In genomic region chr3:77887611-77888010, GRCh38 we compare ENCODE assay signal across 21 cellular contexts.
"Had no signal": no experiment of that assay in that cellular context is flagged by ENCODE, and none has a peak within 500 bp of the region (broad histone marks: within the 10 kb centered on the region; RNA-seq: fewer than 3 reads in every experiment).

No MANE protein-coding gene starts in this region.

- H3K27ac ChIP-seq: breast epithelium, dorsolateral prefrontal cortex, skin epidermis, upper lobe of left lung had no signal

- H3K4me3 ChIP-seq: breast epithelium, dorsolateral prefrontal cortex, skin epidermis, upper lobe of left lung had no signal

- ATAC-seq: left ventricle myocardium superior, natural killer cell had no signal

- H3K36me3 ChIP-seq: breast epithelium, upper lobe of left lung had no signal

- H3K27ac Mint-ChIP-seq: activated CD4-positive, alpha-beta T cell treated with anti-CD3 and anti-CD28 coated beads, Interleukin-2, amount 10 ng/mL, durations not matched to agents 7 days and 5 days; activated naive CD8-positive, alpha-beta T cell treated with anti-CD3 and anti-CD28 coated beads for 36 hours; memory B cell; natural killer cell had no signal

- H3K36me3 Mint-ChIP-seq: activated naive CD8-positive, alpha-beta T cell treated with anti-CD3 and anti-CD28 coated beads for 36 hours; memory B cell; natural killer cell had no signal

- H3K4me3 Mint-ChIP-seq: activated CD4-positive, alpha-beta T cell treated with anti-CD3 and anti-CD28 coated beads, Interleukin-2, amount 10 ng/mL, durations not matched to agents 7 days and 5 days; activated naive CD8-positive, alpha-beta T cell treated with anti-CD3 and anti-CD28 coated beads for 36 hours; memory B cell; natural killer cell had no signal

- DNase-seq: activated CD4-positive, alpha-beta T cell treated with anti-CD3 and anti-CD28 coated beads, Interleukin-2, amount 10 ng/mL, durations not matched to agents 7 days and 5 days; activated CD4-positive, CD25-positive, alpha-beta regulatory T cell; activated CD8-positive, alpha-beta memory T cell treated with anti-CD3 and anti-CD28 coated beads for 24 hours; activated gamma-delta T cell treated with Interleukin-2 at 50 U/mL for 16 hours; activated naive CD8-positive, alpha-beta T cell treated with anti-CD3 and anti-CD28 coated beads for 36 hours; aorta; cerebellar nuclear complex; dorsolateral prefrontal cortex; hippocampal formation; kidney; left ventricle myocardium superior; natural killer cell; nucleus accumbens; posterior cingulate gyrus; retina; stimulated activated CD4-positive, alpha-beta T cell treated with anti-CD3 and anti-CD28 coated beads, Interleukin-4, amount 100 ng/mL, for 24 hours; stimulated activated naive CD4-positive, alpha-beta T cell treated with Interleukin-2 at 50 U/mL for 16 hours; upper lobe of left lung had no signal

- H3K4me1 ChIP-seq: breast epithelium, upper lobe of left lung had no signal

- H3K9me3 ChIP-seq: breast epithelium, upper lobe of left lung had no signal

- H3K27me3 ChIP-seq: breast epithelium, dorsolateral prefrontal cortex, upper lobe of left lung had no signal

- H3K27me3 Mint-ChIP-seq: activated CD4-positive, alpha-beta T cell treated with anti-CD3 and anti-CD28 coated beads, Interleukin-2, amount 10 ng/mL, durations not matched to agents 7 days and 5 days; activated naive CD8-positive, alpha-beta T cell treated with anti-CD3 and anti-CD28 coated beads for 36 hours; memory B cell had no signal

- H3K9me3 Mint-ChIP-seq: memory B cell had no signal

- H3K4me1 Mint-ChIP-seq: activated CD4-positive, alpha-beta T cell treated with anti-CD3 and anti-CD28 coated beads, Interleukin-2, amount 10 ng/mL, durations not matched to agents 7 days and 5 days; activated naive CD8-positive, alpha-beta T cell treated with anti-CD3 and anti-CD28 coated beads for 36 hours; memory B cell; natural killer cell had no signal
